Comparison of ENCODE assay signal across 1 cellular context in genomic region chr1:11800756-11801433, GRCh38.
TF ChIP-seq lines count a peak whose summit lies in the region.

No MANE protein-coding gene starts in this region.

TF ChIP-seq in K562, 482 proteins besides CTCF, POLR2A, EP300 and RAD21 (continued from another document and continues in another):
- peak; percentile 58; the same call in 1 of the 2 replicates for TF ChIP-seq USF1 (CRISPR knock-in tag; IDR thresholded peaks at IDR 0.05)
- TF ChIP-seq NCOR1 (IDR thresholded peaks at IDR 0.05): no peak
- no peak for TF ChIP-seq GABPA (tag; conservative IDR thresholded peaks at IDR 0.05; ENCODE audit: low read depth)
- TF ChIP-seq NCOA2 (IDR thresholded peaks at IDR 0.05; ENCODE audit: partially characterized antibody in 2 of 2): no peak
- 0 out of 2 replicates have a peak, but pooled peaks have one; percentile 6 for TF ChIP-seq ZNF764 (CRISPR knock-in tag; IDR thresholded peaks at IDR 0.05; ENCODE audit: low read depth)
- TF ChIP-seq ZNF445 (CRISPR knock-in tag; IDR thresholded peaks at IDR 0.05; ENCODE audit: low read depth): no peak
- peak; percentile 46; the same call in 1 of the 2 replicates for TF ChIP-seq BACH1 (tag; IDR thresholded peaks at IDR 0.05)
- no peak for TF ChIP-seq DLX4 (CRISPR knock-in tag; IDR thresholded peaks at IDR 0.05)
- no peak for TF ChIP-seq ZBTB33 (CRISPR knock-in tag; IDR thresholded peaks at IDR 0.05)
- no peak for TF ChIP-seq SMARCE1 (IDR thresholded peaks at IDR 0.05)
- TF ChIP-seq HMG20B (CRISPR knock-in tag; IDR thresholded peaks at IDR 0.05): no peak
- TF ChIP-seq ZNF175 (CRISPR knock-in tag; IDR thresholded peaks at IDR 0.05; ENCODE audit: low read depth): peak; percentile 66
- TF ChIP-seq ZNF146 (CRISPR knock-in tag; IDR thresholded peaks at IDR 0.05; ENCODE audit: unreplicated experiment): no peak
- TF ChIP-seq CC2D1A (IDR thresholded peaks at IDR 0.05): peak; percentile 52; the same call in 1 of the 2 replicates
- TF ChIP-seq TCF15 (CRISPR knock-in tag; IDR thresholded peaks at IDR 0.05): peak; percentile 58; the same call in 1 of the 2 replicates
- no peak for TF ChIP-seq GATAD2B (IDR thresholded peaks at IDR 0.05; ENCODE audit: borderline replicate concordance)
- TF ChIP-seq HMG20A (CRISPR knock-in tag; conservative IDR thresholded peaks at IDR 0.05): no peak
- TF ChIP-seq ATF4 (CRISPR knock-in tag; IDR thresholded peaks at IDR 0.05): no peak
- no peak; the same call in 1 of the 2 replicates for TF ChIP-seq GTF2A2 (tag; IDR thresholded peaks at IDR 0.05)
- no peak for TF ChIP-seq ERF (CRISPR knock-in tag; IDR thresholded peaks at IDR 0.05)
- TF ChIP-seq ZNF699 (CRISPR knock-in tag; IDR thresholded peaks at IDR 0.05; ENCODE audit: insufficient replicate concordance): no peak
- no peak for TF ChIP-seq PKNOX1 (IDR thresholded peaks at IDR 0.05)
- TF ChIP-seq PREB (CRISPR knock-in tag; IDR thresholded peaks at IDR 0.05): no peak
- no peak for TF ChIP-seq ZNF280A (IDR thresholded peaks at IDR 0.05; ENCODE audit: low read depth, partially characterized antibody)
- TF ChIP-seq ZNF592 (IDR thresholded peaks at IDR 0.05): no peak
- TF ChIP-seq ADNP (tag; IDR thresholded peaks at IDR 0.05): no peak
- TF ChIP-seq DDX20 (tag; IDR thresholded peaks at IDR 0.05; ENCODE audit: low read depth): no peak
- TF ChIP-seq CHD2 (IDR thresholded peaks at IDR 0.05; ENCODE audit: low read depth, low read length): no peak
- TF ChIP-seq MEF2A (IDR thresholded peaks at IDR 0.05; ENCODE audit: control insufficient read depth, low read depth, low read length): no peak
- TF ChIP-seq MCM2 (IDR thresholded peaks at IDR 0.05; ENCODE audit: low read depth): no peak
- TF ChIP-seq HDAC6 (IDR thresholded peaks at IDR 0.05; ENCODE audit: low read depth, low read length): no peak
- TF ChIP-seq CBX1 (IDR thresholded peaks at IDR 0.05; ENCODE audit: low read depth): no peak
- no peak for TF ChIP-seq MTF1 (CRISPR knock-in tag; IDR thresholded peaks at IDR 0.05; ENCODE audit: borderline replicate concordance)
- no peak for TF ChIP-seq SFPQ (IDR thresholded peaks at IDR 0.05; ENCODE audit: low read depth, low read length)
- TF ChIP-seq MCM5 (IDR thresholded peaks at IDR 0.05; ENCODE audit: low read depth): no peak
- TF ChIP-seq ZNF184 (CRISPR knock-in tag; IDR thresholded peaks at IDR 0.05): no peak
- no peak for TF ChIP-seq C11orf30 (IDR thresholded peaks at IDR 0.05; ENCODE audit: low read depth)
- TF ChIP-seq ZFPM2 (CRISPR knock-in tag; IDR thresholded peaks at IDR 0.05): no peak
- 0 out of 2 replicates have a peak, but pooled peaks have one; percentile 48 for TF ChIP-seq POLR2AphosphoS2 (IDR thresholded peaks at IDR 0.05; ENCODE audit: low read length)
- TF ChIP-seq MTA2 (IDR thresholded peaks at IDR 0.05; ENCODE audit: low read depth): no peak
- no peak for TF ChIP-seq TCF7L2 (IDR thresholded peaks at IDR 0.05; ENCODE audit: low read depth, low read length)
- no peak for TF ChIP-seq ZNF165 (CRISPR knock-in tag; IDR thresholded peaks at IDR 0.05; ENCODE audit: borderline replicate concordance)
- TF ChIP-seq RBM22 (IDR thresholded peaks at IDR 0.05; ENCODE audit: low read depth, low read length, poor library complexity, severe bottlenecking): no peak
- TF ChIP-seq VEZF1 (CRISPR knock-in tag; IDR thresholded peaks at IDR 0.05): no peak
- no peak for TF ChIP-seq ZNF695 (CRISPR knock-in tag; IDR thresholded peaks at IDR 0.05)
- TF ChIP-seq CHCHD3 (CRISPR knock-in tag; IDR thresholded peaks at IDR 0.05): no peak
- TF ChIP-seq FOXA3 (CRISPR knock-in tag; conservative IDR thresholded peaks at IDR 0.05 in 1 of 2, IDR thresholded peaks at IDR 0.05 in 1 of 2): peak in 1 of 2 experiments; percentile 10; a peak in 1 of 4 replicates
